1 cellular context compared by ENCODE assay signal in the genomic region with DNA sequence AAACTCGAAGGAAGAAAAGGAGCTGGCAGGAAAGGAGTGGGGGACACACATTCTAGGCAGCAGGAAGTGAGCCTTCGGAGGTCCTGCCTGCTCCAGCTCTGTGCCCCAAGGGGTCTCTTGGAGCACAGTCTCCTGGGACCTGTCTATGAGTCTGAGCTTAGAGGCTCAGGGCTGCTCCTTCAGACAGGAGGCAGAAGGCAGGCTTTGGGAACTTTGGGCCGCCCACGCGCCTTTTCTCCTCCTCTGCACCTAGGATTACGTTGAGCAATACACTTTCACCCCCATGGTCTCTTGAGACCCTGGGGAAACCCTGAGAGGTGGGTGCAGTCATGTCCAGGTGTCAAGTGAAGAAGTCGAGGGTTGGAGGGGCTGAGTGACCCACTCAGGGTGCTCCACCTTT.
TF ChIP-seq lines count a peak whose summit lies in the region.

No MANE protein-coding gene starts in this region.

TF ChIP-seq in IMR-90, 13 proteins besides CTCF, POLR2A, EP300 and RAD21:
- TF ChIP-seq MAZ (IDR thresholded peaks at IDR 0.05; ENCODE audit: borderline replicate concordance, low read depth, low read length) = no peak
- TF ChIP-seq FOS (IDR thresholded peaks at IDR 0.05; ENCODE audit: low read depth, low read length) = no peak
- no peak for TF ChIP-seq CHD1 (IDR thresholded peaks at IDR 0.05; ENCODE audit: low read depth, low read length)
- TF ChIP-seq RFX5 (IDR thresholded peaks at IDR 0.05; ENCODE audit: low read depth, low read length) = no peak
- no peak for TF ChIP-seq CEBPB (IDR thresholded peaks at IDR 0.05; ENCODE audit: low read depth, low read length)
- no peak for TF ChIP-seq USF2 (IDR thresholded peaks at IDR 0.05; ENCODE audit: low read depth, low read length)
- no peak for TF ChIP-seq NFE2L2 (IDR thresholded peaks at IDR 0.05; ENCODE audit: low read depth, low read length)
- TF ChIP-seq RCOR1 (IDR thresholded peaks at IDR 0.05; ENCODE audit: insufficient replicate concordance, low read length) = no peak
- TF ChIP-seq, protein P1, sequence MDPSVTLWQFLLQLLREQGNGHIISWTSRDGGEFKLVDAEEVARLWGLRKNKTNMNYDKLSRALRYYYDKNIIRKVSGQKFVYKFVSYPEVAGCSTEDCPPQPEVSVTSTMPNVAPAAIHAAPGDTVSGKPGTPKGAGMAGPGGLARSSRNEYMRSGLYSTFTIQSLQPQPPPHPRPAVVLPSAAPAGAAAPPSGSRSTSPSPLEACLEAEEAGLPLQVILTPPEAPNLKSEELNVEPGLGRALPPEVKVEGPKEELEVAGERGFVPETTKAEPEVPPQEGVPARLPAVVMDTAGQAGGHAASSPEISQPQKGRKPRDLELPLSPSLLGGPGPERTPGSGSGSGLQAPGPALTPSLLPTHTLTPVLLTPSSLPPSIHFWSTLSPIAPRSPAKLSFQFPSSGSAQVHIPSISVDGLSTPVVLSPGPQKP (IDR thresholded peaks at IDR 0.05; ENCODE audit: borderline replicate concordance, low read depth, low read length) = no peak
